ENCODE assay signal across 1 cellular context in the genomic region with DNA sequence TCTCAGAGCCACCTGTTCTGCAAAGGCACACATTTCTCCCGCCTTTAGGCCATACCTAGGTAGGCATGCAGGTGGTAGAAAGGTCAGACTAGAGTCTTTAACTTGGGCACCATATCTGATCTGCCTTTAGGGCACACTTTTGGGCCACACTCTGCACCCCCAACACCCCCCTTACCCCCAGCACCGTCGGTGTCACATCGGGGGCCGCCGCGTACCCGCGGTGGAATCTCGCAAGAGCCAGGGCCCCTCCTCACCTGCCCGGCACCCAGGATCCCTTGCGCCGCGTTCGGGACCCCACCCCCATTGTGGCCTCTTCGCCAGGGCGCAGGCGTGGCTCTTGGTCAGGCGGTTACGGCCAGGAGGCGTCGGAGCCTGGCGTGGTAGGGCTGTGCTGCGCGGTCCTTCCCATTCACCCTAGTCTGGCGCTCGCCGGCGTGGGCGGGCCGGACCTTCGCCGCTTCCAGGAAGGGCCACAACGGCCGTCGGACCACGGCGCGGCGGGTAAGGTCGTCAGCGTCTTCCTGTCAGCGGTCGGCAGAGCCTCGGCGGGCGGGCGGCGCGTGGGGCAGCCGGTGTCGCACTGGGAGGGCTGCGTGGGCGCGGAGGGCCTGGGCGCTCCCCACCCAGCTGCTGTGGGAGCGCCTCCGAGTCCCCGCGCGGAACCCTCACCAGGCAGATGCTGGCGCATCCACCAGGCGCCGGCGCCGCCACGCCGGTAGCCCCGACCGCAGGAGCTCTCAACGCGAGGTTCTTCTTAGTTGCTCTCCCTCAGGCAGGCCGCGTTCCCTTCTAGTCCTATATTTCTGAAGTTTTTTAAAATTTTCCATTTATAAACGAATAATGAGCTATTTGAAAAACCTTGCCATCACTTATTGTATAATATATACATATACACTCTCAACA.
TF ChIP-seq lines count a peak whose summit lies in the region.

Gene DNAH14 (plus strand): TSS at position 341 of the 903 bp plus-strand sequence. CDS start 23,028 bp downstream, outside the sequence.

TF ChIP-seq in HEK293, 187 proteins besides CTCF, POLR2A, EP300 and RAD21 (continued from another document and continues in another):
- TF ChIP-seq ZNF513 (tag by site-specific recombination; IDR thresholded peaks at IDR 0.05) (0 out of 2 replicates have a peak, but pooled peaks have one; percentile 4), ZNF514 (tag by site-specific recombination; IDR thresholded peaks at IDR 0.05) (no peak), ZXDB (tag by site-specific recombination; IDR thresholded peaks at IDR 0.05) (peak; percentile 92), ZBTB1 (tag by site-specific recombination; IDR thresholded peaks at IDR 0.05) (no peak), ZNF324 (tag by site-specific recombination; IDR thresholded peaks at IDR 0.05) (peak; percentile 49; the same call in 1 of the 2 replicates), ZNF169 (tag by site-specific recombination; IDR thresholded peaks at IDR 0.05) (no peak), PRDM10 (tag by site-specific recombination; IDR thresholded peaks at IDR 0.05) (peak; percentile 79), ZNF707 (tag by site-specific recombination; IDR thresholded peaks at IDR 0.05) (0 out of 2 replicates have a peak, but pooled peaks have one; percentile 26), ZNF157 (tag by site-specific recombination; IDR thresholded peaks at IDR 0.05) (no peak), PRDM6 (tag by site-specific recombination; IDR thresholded peaks at IDR 0.05) (no peak), ZNF335 (tag by site-specific recombination; conservative IDR thresholded peaks at IDR 0.05) (peak; percentile 94), ZFP69B (tag by site-specific recombination; IDR thresholded peaks at IDR 0.05) (peak; percentile 69), ZNF398 (tag by site-specific recombination; IDR thresholded peaks at IDR 0.05) (peak; percentile 34; the same call in 1 of the 2 replicates), ZNF416 (tag by site-specific recombination; IDR thresholded peaks at IDR 0.05) (no peak), ZNF623 (tag by site-specific recombination; IDR thresholded peaks at IDR 0.05) (peak; percentile 43; the same call in 1 of the 2 replicates), ZNF223 (tag by site-specific recombination; IDR thresholded peaks at IDR 0.05) (no peak), ZBTB20 (tag by site-specific recombination; IDR thresholded peaks at IDR 0.05) (peak; percentile 70; the same call in 1 of the 2 replicates), ZNF654 (tag by site-specific recombination; IDR thresholded peaks at IDR 0.05; ENCODE audit: low read depth) (no peak), ZNF785 (tag by site-specific recombination; IDR thresholded peaks at IDR 0.05) (peak; percentile 69; the same call in 1 of the 2 replicates), ZNF362 (tag by site-specific recombination; IDR thresholded peaks at IDR 0.05) (peak; percentile 23; the same call in 1 of the 2 replicates), HOXC10 (CRISPR knock-in tag; IDR thresholded peaks at IDR 0.05) (peak; percentile 91; the same call in 1 of the 2 replicates), ZBTB17 (tag by site-specific recombination; IDR thresholded peaks at IDR 0.05) (peak; percentile 76), ZNF791 (tag by site-specific recombination; IDR thresholded peaks at IDR 0.05) (no peak), ZNF23 (tag by site-specific recombination; IDR thresholded peaks at IDR 0.05; ENCODE audit: borderline replicate concordance) (no peak), ELK4 (IDR thresholded peaks at IDR 0.05; ENCODE audit: borderline replicate concordance, low read depth, low read length) (no peak), ZNF114 (tag by site-specific recombination; IDR thresholded peaks at IDR 0.05) (no peak), ZBTB21 (tag by site-specific recombination; IDR thresholded peaks at IDR 0.05) (peak; percentile 59), IKZF3 (tag by site-specific recombination; IDR thresholded peaks at IDR 0.05) (peak; percentile 33; the same call in 1 of the 2 replicates), ZNF558 (tag by site-specific recombination; IDR thresholded peaks at IDR 0.05) (peak; percentile 38; the same call in 1 of the 2 replicates), MEIS1 (CRISPR knock-in tag; IDR thresholded peaks at IDR 0.05; ENCODE audit: borderline replicate concordance) (peak; percentile 70; the same call in 1 of the 2 replicates), ZNF747 (tag by site-specific recombination; IDR thresholded peaks at IDR 0.05) (no peak), ZNF19 (tag by site-specific recombination; IDR thresholded peaks at IDR 0.05; ENCODE audit: low read depth) (no peak), OSR2 (tag by site-specific recombination; IDR thresholded peaks at IDR 0.05) (no peak; the same call in 1 of the 2 replicates), ZNF660 (tag by site-specific recombination; IDR thresholded peaks at IDR 0.05) (peak; percentile 81), ZNF426 (tag by site-specific recombination; IDR thresholded peaks at IDR 0.05) (no peak)
- TF ChIP-seq, protein P1, sequence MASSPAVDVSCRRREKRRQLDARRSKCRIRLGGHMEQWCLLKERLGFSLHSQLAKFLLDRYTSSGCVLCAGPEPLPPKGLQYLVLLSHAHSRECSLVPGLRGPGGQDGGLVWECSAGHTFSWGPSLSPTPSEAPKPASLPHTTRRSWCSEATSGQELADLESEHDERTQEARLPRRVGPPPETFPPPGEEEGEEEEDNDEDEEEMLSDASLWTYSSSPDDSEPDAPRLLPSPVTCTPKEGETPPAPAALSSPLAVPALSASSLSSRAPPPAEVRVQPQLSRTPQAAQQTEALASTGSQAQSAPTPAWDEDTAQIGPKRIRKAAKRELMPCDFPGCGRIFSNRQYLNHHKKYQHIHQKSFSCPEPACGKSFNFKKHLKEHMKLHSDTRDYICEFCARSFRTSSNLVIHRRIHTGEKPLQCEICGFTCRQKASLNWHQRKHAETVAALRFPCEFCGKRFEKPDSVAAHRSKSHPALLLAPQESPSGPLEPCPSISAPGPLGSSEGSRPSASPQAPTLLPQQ (tag by site-specific recombination; IDR thresholded peaks at IDR 0.05) = peak; percentile 82
- TF ChIP-seq, protein P2, sequence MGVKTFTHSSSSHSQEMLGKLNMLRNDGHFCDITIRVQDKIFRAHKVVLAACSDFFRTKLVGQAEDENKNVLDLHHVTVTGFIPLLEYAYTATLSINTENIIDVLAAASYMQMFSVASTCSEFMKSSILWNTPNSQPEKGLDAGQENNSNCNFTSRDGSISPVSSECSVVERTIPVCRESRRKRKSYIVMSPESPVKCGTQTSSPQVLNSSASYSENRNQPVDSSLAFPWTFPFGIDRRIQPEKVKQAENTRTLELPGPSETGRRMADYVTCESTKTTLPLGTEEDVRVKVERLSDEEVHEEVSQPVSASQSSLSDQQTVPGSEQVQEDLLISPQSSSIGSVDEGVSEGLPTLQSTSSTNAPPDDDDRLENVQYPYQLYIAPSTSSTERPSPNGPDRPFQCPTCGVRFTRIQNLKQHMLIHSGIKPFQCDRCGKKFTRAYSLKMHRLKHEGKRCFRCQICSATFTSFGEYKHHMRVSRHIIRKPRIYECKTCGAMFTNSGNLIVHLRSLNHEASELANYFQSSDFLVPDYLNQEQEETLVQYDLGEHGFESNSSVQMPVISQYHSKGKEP (tag by site-specific recombination; IDR thresholded peaks at IDR 0.05) = no peak
- TF ChIP-seq, protein P3, sequence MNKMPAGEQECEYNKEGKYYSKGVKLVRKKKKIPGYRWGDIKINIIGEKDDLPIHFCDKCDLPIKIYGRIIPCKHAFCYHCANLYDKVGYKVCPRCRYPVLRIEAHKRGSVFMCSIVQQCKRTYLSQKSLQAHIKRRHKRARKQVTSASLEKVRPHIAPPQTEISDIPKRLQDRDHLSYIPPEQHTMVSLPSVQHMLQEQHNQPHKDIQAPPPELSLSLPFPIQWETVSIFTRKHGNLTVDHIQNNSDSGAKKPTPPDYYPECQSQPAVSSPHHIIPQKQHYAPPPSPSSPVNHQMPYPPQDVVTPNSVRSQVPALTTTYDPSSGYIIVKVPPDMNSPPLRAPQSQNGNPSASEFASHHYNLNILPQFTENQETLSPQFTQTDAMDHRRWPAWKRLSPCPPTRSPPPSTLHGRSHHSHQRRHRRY (tag by site-specific recombination; IDR thresholded peaks at IDR 0.05) = no peak
- TF ChIP-seq, protein P4, sequence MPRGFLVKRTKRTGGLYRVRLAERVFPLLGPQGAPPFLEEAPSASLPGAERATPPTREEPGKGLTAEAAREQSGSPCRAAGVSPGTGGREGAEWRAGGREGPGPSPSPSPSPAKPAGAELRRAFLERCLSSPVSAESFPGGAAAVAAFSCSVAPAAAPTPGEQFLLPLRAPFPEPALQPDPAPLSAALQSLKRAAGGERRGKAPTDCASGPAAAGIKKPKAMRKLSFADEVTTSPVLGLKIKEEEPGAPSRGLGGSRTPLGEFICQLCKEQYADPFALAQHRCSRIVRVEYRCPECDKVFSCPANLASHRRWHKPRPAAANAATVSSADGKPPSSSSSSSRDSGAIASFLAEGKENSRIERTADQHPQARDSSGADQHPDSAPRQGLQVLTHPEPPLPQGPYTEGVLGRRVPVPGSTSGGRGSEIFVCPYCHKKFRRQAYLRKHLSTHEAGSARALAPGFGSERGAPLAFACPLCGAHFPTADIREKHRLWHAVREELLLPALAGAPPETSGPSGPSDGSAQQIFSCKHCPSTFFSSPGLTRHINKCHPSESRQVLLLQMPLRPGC (tag by site-specific recombination; IDR thresholded peaks at IDR 0.05) = peak; percentile 57; the same call in 1 of the 2 replicates
